In the genomic region with DNA sequence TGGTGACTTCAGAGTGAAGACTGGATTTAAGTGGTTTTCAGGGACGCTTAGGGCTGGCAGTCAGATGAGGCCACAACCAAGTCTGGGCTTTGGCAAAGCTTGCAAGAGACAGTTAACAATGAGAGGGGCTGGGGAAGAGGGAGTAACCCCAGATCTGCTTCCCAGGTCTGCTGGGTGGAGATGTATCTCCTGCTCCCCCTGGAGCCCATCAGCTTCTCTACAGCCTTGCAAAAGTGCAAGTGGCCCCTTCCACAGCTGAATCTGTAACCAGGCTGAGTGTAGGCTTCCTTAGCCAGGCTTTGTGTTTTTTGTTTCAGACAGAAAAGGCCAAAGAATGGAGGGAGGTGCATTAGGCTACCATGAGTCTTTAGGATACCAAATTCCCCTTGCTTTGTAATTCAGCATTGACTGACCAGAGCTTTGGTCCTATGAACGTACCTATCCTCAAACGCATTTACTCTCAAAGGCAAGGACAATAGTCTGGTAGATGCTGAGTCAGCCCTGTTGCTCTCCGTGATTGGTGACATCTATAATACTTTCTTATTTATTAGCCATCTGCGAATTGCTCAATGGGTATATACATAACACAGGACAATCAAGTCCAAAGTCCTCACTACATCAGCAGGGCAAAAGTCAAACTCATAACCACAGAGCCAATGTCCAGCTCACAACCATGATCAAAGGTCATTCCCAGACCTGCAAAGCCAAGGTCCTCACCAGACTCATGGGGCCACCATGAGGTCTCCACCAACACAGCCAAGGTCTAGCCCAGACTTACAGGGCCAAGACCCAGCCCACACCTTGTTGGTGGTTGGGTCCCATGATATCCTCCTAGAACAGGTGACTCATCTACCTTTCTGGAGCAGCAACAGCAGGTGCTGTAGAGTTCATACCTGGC, we compare ENCODE assay signal across 1 cellular context.
TF ChIP-seq lines count a peak whose summit lies in the region.

No MANE protein-coding gene starts in this region.

TF ChIP-seq in HepG2, 621 proteins besides CTCF, POLR2A, EP300 and RAD21 (continued from another document and continues in another):
- TF ChIP-seq, protein P1, sequence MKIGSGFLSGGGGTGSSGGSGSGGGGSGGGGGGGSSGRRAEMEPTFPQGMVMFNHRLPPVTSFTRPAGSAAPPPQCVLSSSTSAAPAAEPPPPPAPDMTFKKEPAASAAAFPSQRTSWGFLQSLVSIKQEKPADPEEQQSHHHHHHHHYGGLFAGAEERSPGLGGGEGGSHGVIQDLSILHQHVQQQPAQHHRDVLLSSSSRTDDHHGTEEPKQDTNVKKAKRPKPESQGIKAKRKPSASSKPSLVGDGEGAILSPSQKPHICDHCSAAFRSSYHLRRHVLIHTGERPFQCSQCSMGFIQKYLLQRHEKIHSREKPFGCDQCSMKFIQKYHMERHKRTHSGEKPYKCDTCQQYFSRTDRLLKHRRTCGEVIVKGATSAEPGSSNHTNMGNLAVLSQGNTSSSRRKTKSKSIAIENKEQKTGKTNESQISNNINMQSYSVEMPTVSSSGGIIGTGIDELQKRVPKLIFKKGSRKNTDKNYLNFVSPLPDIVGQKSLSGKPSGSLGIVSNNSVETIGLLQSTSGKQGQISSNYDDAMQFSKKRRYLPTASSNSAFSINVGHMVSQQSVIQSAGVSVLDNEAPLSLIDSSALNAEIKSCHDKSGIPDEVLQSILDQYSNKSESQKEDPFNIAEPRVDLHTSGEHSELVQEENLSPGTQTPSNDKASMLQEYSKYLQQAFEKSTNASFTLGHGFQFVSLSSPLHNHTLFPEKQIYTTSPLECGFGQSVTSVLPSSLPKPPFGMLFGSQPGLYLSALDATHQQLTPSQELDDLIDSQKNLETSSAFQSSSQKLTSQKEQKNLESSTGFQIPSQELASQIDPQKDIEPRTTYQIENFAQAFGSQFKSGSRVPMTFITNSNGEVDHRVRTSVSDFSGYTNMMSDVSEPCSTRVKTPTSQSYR (CRISPR knock-in tag; IDR thresholded peaks at IDR 0.05; ENCODE audit: borderline replicate concordance) = peak; percentile 28; the same call in 1 of the 2 replicates
- TF ChIP-seq KDM6A (CRISPR knock-in tag; IDR thresholded peaks at IDR 0.05; ENCODE audit: low read depth) (peak; percentile 84), ATF7 (IDR thresholded peaks at IDR 0.05) (0 out of 2 replicates have a peak, but pooled peaks have one; percentile 35), ATF7 (CRISPR knock-in tag; IDR thresholded peaks at IDR 0.05) (no peak), FOXO1 (CRISPR knock-in tag; IDR thresholded peaks at IDR 0.05) (peak; percentile 76; the same call in 1 of the 2 replicates), RCOR2 (CRISPR knock-in tag; IDR thresholded peaks at IDR 0.05) (peak; percentile 89), ISL2 (CRISPR knock-in tag; IDR thresholded peaks at IDR 0.05) (0 out of 2 replicates have a peak, but pooled peaks have one; percentile 27), SOX6 (IDR thresholded peaks at IDR 0.05) (no peak), SOX6 (CRISPR knock-in tag; IDR thresholded peaks at IDR 0.05) (peak; percentile 97), NCOA2 (CRISPR knock-in tag; IDR thresholded peaks at IDR 0.05) (peak; percentile 76), FOXJ3 (CRISPR knock-in tag; IDR thresholded peaks at IDR 0.05; ENCODE audit: borderline replicate concordance) (peak; percentile 56; the same call in 1 of the 2 replicates), NFKBIZ (CRISPR knock-in tag; IDR thresholded peaks at IDR 0.05) (no peak; the same call in 1 of the 2 replicates), BCL6 (CRISPR knock-in tag; IDR thresholded peaks at IDR 0.05) (peak; percentile 66), ZSCAN21 (CRISPR knock-in tag; IDR thresholded peaks at IDR 0.05; ENCODE audit: borderline replicate concordance) (0 out of 2 replicates have a peak, but pooled peaks have one; percentile 22), ZNF629 (CRISPR knock-in tag; conservative IDR thresholded peaks at IDR 0.05) (peak; percentile 78), RXRB (CRISPR knock-in tag; IDR thresholded peaks at IDR 0.05; ENCODE audit: borderline replicate concordance) (peak; percentile 97), CREB1 (IDR thresholded peaks at IDR 0.05) (no peak), CREB1 (CRISPR knock-in tag; IDR thresholded peaks at IDR 0.05) (peak; percentile 77), BHLHE40 (IDR thresholded peaks at IDR 0.05; ENCODE audit: low read length) (peak; percentile 69), GATAD1 (CRISPR knock-in tag; IDR thresholded peaks at IDR 0.05) (0 out of 2 replicates have a peak, but pooled peaks have one; percentile 29), MXI1 (IDR thresholded peaks at IDR 0.05; ENCODE audit: borderline replicate concordance, low read depth, low read length) (peak; percentile 17; the same call in 1 of the 3 replicates), ZNF891 (CRISPR knock-in tag; IDR thresholded peaks at IDR 0.05) (no peak), ZNF558 (CRISPR knock-in tag; IDR thresholded peaks at IDR 0.05; ENCODE audit: borderline replicate concordance) (no peak), RARA (CRISPR knock-in tag; IDR thresholded peaks at IDR 0.05) (peak; percentile 93), KDM2A (CRISPR knock-in tag; IDR thresholded peaks at IDR 0.05; ENCODE audit: borderline replicate concordance, low read depth) (no peak), ZNF761 (CRISPR knock-in tag; conservative IDR thresholded peaks at IDR 0.05) (peak; percentile 38; the same call in 1 of the 2 replicates), ETV5 (CRISPR knock-in tag; IDR thresholded peaks at IDR 0.05; ENCODE audit: borderline replicate concordance) (peak; percentile 16; the same call in 1 of the 2 replicates), ADNP (CRISPR knock-in tag; IDR thresholded peaks at IDR 0.05) (no peak), POLR2G (IDR thresholded peaks at IDR 0.05; ENCODE audit: low read depth, low read length) (no peak), ZNF136 (CRISPR knock-in tag; IDR thresholded peaks at IDR 0.05; ENCODE audit: low read depth) (0 out of 2 replicates have a peak, but pooled peaks have one; percentile 31), ZFP90 (CRISPR knock-in tag; IDR thresholded peaks at IDR 0.05; ENCODE audit: borderline replicate concordance) (0 out of 2 replicates have a peak, but pooled peaks have one; percentile 22), KDM4B (CRISPR knock-in tag; IDR thresholded peaks at IDR 0.05) (peak; percentile 34; the same call in 1 of the 2 replicates), XRCC5 (optimal IDR thresholded peaks at IDR 0.05; ENCODE audit: low read length) (peak; percentile 36)
- TF ChIP-seq, protein P2, sequence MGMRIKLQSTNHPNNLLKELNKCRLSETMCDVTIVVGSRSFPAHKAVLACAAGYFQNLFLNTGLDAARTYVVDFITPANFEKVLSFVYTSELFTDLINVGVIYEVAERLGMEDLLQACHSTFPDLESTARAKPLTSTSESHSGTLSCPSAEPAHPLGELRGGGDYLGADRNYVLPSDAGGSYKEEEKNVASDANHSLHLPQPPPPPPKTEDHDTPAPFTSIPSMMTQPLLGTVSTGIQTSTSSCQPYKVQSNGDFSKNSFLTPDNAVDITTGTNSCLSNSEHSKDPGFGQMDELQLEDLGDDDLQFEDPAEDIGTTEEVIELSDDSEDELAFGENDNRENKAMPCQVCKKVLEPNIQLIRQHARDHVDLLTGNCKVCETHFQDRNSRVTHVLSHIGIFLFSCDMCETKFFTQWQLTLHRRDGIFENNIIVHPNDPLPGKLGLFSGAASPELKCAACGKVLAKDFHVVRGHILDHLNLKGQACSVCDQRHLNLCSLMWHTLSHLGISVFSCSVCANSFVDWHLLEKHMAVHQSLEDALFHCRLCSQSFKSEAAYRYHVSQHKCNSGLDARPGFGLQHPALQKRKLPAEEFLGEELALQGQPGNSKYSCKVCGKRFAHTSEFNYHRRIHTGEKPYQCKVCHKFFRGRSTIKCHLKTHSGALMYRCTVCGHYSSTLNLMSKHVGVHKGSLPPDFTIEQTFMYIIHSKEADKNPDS (CRISPR knock-in tag; IDR thresholded peaks at IDR 0.05) = 0 out of 2 replicates have a peak, but pooled peaks have one; percentile 55
- TF ChIP-seq, protein P3, sequence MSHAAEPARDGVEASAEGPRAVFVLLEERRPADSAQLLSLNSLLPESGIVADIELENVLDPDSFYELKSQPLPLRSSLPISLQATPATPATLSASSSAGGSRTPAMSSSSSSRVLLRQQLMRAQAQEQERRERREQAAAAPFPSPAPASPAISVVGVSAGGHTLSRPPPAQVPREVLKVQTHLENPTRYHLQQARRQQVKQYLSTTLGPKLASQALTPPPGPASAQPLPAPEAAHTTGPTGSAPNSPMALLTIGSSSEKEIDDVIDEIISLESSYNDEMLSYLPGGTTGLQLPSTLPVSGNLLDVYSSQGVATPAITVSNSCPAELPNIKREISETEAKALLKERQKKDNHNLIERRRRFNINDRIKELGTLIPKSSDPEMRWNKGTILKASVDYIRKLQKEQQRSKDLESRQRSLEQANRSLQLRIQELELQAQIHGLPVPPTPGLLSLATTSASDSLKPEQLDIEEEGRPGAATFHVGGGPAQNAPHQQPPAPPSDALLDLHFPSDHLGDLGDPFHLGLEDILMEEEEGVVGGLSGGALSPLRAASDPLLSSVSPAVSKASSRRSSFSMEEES (CRISPR knock-in tag; IDR thresholded peaks at IDR 0.05) = peak; percentile 47; the same call in 1 of the 2 replicates
- TF ChIP-seq, protein P4, sequence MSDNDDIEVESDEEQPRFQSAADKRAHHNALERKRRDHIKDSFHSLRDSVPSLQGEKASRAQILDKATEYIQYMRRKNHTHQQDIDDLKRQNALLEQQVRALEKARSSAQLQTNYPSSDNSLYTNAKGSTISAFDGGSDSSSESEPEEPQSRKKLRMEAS (IDR thresholded peaks at IDR 0.05) = peak; percentile 79; the same call in 1 of the 2 replicates
- TF ChIP-seq, protein P5, sequence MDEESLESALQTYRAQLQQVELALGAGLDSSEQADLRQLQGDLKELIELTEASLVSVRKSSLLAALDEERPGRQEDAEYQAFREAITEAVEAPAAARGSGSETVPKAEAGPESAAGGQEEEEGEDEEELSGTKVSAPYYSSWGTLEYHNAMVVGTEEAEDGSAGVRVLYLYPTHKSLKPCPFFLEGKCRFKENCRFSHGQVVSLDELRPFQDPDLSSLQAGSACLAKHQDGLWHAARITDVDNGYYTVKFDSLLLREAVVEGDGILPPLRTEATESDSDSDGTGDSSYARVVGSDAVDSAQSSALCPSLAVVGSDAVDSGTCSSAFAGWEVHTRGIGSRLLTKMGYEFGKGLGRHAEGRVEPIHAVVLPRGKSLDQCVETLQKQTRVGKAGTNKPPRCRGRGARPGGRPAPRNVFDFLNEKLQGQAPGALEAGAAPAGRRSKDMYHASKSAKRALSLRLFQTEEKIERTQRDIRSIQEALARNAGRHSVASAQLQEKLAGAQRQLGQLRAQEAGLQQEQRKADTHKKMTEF (CRISPR knock-in tag; IDR thresholded peaks at IDR 0.05) = peak; percentile 68
- TF ChIP-seq, protein P6, sequence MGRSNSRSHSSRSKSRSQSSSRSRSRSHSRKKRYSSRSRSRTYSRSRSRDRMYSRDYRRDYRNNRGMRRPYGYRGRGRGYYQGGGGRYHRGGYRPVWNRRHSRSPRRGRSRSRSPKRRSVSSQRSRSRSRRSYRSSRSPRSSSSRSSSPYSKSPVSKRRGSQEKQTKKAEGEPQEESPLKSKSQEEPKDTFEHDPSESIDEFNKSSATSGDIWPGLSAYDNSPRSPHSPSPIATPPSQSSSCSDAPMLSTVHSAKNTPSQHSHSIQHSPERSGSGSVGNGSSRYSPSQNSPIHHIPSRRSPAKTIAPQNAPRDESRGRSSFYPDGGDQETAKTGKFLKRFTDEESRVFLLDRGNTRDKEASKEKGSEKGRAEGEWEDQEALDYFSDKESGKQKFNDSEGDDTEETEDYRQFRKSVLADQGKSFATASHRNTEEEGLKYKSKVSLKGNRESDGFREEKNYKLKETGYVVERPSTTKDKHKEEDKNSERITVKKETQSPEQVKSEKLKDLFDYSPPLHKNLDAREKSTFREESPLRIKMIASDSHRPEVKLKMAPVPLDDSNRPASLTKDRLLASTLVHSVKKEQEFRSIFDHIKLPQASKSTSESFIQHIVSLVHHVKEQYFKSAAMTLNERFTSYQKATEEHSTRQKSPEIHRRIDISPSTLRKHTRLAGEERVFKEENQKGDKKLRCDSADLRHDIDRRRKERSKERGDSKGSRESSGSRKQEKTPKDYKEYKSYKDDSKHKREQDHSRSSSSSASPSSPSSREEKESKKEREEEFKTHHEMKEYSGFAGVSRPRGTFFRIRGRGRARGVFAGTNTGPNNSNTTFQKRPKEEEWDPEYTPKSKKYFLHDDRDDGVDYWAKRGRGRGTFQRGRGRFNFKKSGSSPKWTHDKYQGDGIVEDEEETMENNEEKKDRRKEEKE (IDR thresholded peaks at IDR 0.05) = no peak
- TF ChIP-seq, protein P7, sequence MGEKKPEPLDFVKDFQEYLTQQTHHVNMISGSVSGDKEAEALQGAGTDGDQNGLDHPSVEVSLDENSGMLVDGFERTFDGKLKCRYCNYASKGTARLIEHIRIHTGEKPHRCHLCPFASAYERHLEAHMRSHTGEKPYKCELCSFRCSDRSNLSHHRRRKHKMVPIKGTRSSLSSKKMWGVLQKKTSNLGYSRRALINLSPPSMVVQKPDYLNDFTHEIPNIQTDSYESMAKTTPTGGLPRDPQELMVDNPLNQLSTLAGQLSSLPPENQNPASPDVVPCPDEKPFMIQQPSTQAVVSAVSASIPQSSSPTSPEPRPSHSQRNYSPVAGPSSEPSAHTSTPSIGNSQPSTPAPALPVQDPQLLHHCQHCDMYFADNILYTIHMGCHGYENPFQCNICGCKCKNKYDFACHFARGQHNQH (CRISPR knock-in tag; IDR thresholded peaks at IDR 0.05) = peak; percentile 16; the same call in 1 of the 2 replicates
- TF ChIP-seq, protein P8, sequence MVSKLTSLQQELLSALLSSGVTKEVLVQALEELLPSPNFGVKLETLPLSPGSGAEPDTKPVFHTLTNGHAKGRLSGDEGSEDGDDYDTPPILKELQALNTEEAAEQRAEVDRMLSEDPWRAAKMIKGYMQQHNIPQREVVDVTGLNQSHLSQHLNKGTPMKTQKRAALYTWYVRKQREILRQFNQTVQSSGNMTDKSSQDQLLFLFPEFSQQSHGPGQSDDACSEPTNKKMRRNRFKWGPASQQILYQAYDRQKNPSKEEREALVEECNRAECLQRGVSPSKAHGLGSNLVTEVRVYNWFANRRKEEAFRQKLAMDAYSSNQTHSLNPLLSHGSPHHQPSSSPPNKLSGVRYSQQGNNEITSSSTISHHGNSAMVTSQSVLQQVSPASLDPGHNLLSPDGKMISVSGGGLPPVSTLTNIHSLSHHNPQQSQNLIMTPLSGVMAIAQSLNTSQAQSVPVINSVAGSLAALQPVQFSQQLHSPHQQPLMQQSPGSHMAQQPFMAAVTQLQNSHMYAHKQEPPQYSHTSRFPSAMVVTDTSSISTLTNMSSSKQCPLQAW (CRISPR knock-in tag; IDR thresholded peaks at IDR 0.05) = peak; percentile 56; the same call in 1 of the 2 replicates
- TF ChIP-seq, protein P9, sequence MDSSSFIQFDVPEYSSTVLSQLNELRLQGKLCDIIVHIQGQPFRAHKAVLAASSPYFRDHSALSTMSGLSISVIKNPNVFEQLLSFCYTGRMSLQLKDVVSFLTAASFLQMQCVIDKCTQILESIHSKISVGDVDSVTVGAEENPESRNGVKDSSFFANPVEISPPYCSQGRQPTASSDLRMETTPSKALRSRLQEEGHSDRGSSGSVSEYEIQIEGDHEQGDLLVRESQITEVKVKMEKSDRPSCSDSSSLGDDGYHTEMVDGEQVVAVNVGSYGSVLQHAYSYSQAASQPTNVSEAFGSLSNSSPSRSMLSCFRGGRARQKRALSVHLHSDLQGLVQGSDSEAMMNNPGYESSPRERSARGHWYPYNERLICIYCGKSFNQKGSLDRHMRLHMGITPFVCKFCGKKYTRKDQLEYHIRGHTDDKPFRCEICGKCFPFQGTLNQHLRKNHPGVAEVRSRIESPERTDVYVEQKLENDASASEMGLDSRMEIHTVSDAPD (CRISPR knock-in tag; IDR thresholded peaks at IDR 0.05) = peak; percentile 95; the same call in 1 of the 2 replicates
